21 cellular contexts compared by ENCODE assay signal in the genomic region with DNA sequence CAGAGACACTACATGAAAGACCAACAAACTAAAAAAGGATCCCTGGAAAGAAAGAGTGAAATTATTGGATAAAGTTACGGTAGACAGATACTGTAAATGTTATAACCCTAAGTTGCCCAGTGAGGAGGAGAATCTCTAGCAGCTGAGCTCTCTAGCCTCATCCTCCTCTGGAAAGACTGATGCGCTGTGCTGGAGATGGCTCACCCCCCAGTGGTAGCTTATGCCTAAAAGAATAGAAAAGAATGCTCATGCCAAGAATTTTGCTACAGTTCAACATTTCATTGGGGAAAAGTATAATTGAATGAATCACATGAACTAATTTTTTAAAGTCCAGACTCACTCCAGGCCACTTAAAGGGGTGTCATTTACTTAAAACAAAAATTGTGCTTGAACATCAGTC. TPM values are rescaled to one million over a fixed set of nuclear protein-coding genes. Genes with fewer than 3 reads are reported as not detected.
"Had no signal": no experiment of that assay in that cellular context is flagged by ENCODE, and none has a peak within 500 bp of the region (broad histone marks: within the 10 kb centered on the region; RNA-seq: fewer than 3 reads in every experiment).

No MANE protein-coding gene starts in this region.

- FAIRE-seq: endometrium, kidney had no signal

- H3K4me1 Mint-ChIP-seq: immature natural killer cell had no signal

- H3K4me2 ChIP-seq: smooth muscle cell had no signal

- H3K36me3 ChIP-seq: esophagus muscularis mucosa, gastroesophageal sphincter, neutrophil, upper lobe of right lung had no signal

- ATAC-seq: gastroesophageal sphincter; left cardiac atrium; left ventricle myocardium superior; naive thymus-derived CD8-positive, alpha-beta T cell; right cardiac atrium; upper lobe of right lung had no signal

- H3K4me3 Mint-ChIP-seq: immature natural killer cell; naive thymus-derived CD8-positive, alpha-beta T cell; stimulated activated naive CD8-positive, alpha-beta T cell treated with anti-CD3 and anti-CD28 coated beads, Interleukin-15, Interleukin-2, amounts not matched to agents 100 ng/mL and 50 ng/mL, for 24 hours had no signal

- DNase-seq: cortex of kidney; effector memory CD4-positive, alpha-beta T cell; immature natural killer cell; kidney; left cardiac atrium; left ventricle myocardium superior; mesendoderm; naive thymus-derived CD8-positive, alpha-beta T cell; right cardiac atrium; stimulated activated CD4-positive, alpha-beta T cell treated with anti-CD3 and anti-CD28 coated beads, Interleukin-2, amount 100 ng/mL, for 48 hours; testis; upper lobe of right lung had no signal

- H3K4me3 ChIP-seq: esophagus muscularis mucosa, gastroesophageal sphincter, lung, smooth muscle cell, testis, tibial nerve, upper lobe of right lung, vagina had no signal

- H3K27me3 ChIP-seq: esophagus muscularis mucosa, gastroesophageal sphincter, testis, tibial nerve, upper lobe of right lung, vagina had no signal

- H3K27ac Mint-ChIP-seq: immature natural killer cell; naive thymus-derived CD8-positive, alpha-beta T cell; stimulated activated naive CD8-positive, alpha-beta T cell treated with anti-CD3 and anti-CD28 coated beads, Interleukin-15, Interleukin-2, amounts not matched to agents 100 ng/mL and 50 ng/mL, for 24 hours had no signal

- H3K9me3 ChIP-seq: neutrophil, testis, upper lobe of right lung had no signal

- H3K27ac ChIP-seq: esophagus muscularis mucosa, gastroesophageal sphincter, neutrophil, testis, tibial nerve, upper lobe of right lung, vagina had no signal

- H3K4me1 ChIP-seq: esophagus muscularis mucosa, gastroesophageal sphincter, testis, upper lobe of right lung, vagina had no signal

RNA-seq across cellular contexts. Expression of a gene that starts 50.8 kb away (rescaled TPM):
- total RNA-seq: left ventricle myocardium superior, vagina had no signal
